In the genomic region with DNA sequence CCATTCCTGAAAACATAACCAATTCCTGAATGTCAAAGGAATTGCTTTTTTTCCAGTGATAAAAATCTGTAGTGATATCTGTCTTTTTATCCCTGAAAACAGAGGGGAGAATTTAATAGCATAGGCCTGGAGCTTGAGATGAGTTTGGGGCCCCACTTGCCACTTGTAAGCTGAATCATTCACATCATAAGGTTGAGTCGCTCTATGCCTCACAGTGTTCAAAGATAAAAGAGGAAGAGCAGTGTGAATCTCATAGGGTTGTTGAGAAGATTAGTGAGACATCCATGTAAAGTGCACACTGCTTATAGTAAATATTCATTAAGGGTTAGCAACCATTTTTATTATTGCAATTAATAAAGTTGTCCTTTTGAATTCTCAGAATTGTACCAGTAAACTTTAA, we compare ENCODE assay signal across 17 cellular contexts.
"Had no signal": no experiment of that assay in that cellular context is flagged by ENCODE, and none has a peak within 500 bp of the region (broad histone marks: within the 10 kb centered on the region; RNA-seq: fewer than 3 reads in every experiment).

No MANE protein-coding gene starts in this region.

- H3K27me3 ChIP-seq: breast epithelium, dorsolateral prefrontal cortex, esophagus squamous epithelium, heart left ventricle, tibial nerve had no signal

- ATAC-seq: heart left ventricle; mucosa of descending colon; naive thymus-derived CD8-positive, alpha-beta T cell had no signal

- H3K4me3 ChIP-seq: breast epithelium, dorsolateral prefrontal cortex, esophagus squamous epithelium, heart left ventricle, mucosa of descending colon, skin epidermis, tibial nerve had no signal

- H3K9me3 ChIP-seq: breast epithelium, esophagus squamous epithelium, heart left ventricle, mucosa of descending colon, tibial nerve had no signal

- H3K27me3 Mint-ChIP-seq: activated CD4-positive, alpha-beta memory T cell treated with anti-CD3 and anti-CD28 coated beads, Interleukin-2, amount 10 ng/mL, durations not matched to agents 7 days and 5 days had no signal

- H3K9me3 Mint-ChIP-seq: activated CD4-positive, alpha-beta memory T cell treated with anti-CD3 and anti-CD28 coated beads, Interleukin-2, amount 10 ng/mL, durations not matched to agents 7 days and 5 days; activated T-cell treated with anti-CD3 and anti-CD28 coated beads, Interleukin-2, amount 50 U/mL, for 72 hours; naive thymus-derived CD8-positive, alpha-beta T cell; T-helper 1 cell treated with Interleukin-12 subunit alpha and Interleukin-12 subunit beta and Interleukin-4 antibody, amounts not matched to agents 30 μg/mL and 1 μg/mL, for 36 hours had no signal

- H3K27ac Mint-ChIP-seq: activated CD4-positive, alpha-beta memory T cell treated with anti-CD3 and anti-CD28 coated beads, Interleukin-2, amount 10 ng/mL, durations not matched to agents 7 days and 5 days; activated T-cell treated with anti-CD3 and anti-CD28 coated beads, Interleukin-2, amount 50 U/mL, for 72 hours; naive thymus-derived CD8-positive, alpha-beta T cell; T-helper 1 cell treated with Interleukin-12 subunit alpha and Interleukin-12 subunit beta and Interleukin-4 antibody, amounts not matched to agents 30 μg/mL and 1 μg/mL, for 36 hours had no signal

- H3K4me1 ChIP-seq: breast epithelium, esophagus squamous epithelium, heart left ventricle, tibial nerve had no signal

- H3K36me3 Mint-ChIP-seq: naive thymus-derived CD8-positive, alpha-beta T cell had no signal

- H3K4me3 Mint-ChIP-seq: activated CD4-positive, alpha-beta memory T cell treated with anti-CD3 and anti-CD28 coated beads, Interleukin-2, amount 10 ng/mL, durations not matched to agents 7 days and 5 days; activated T-cell treated with anti-CD3 and anti-CD28 coated beads, Interleukin-2, amount 50 U/mL, for 72 hours; naive thymus-derived CD8-positive, alpha-beta T cell; T-helper 1 cell treated with Interleukin-12 subunit alpha and Interleukin-12 subunit beta and Interleukin-4 antibody, amounts not matched to agents 30 μg/mL and 1 μg/mL, for 36 hours had no signal

- DNase-seq: activated CD4-positive, alpha-beta memory T cell treated with anti-CD3 and anti-CD28 coated beads, Interleukin-2, amount 10 ng/mL, durations not matched to agents 7 days and 5 days; activated CD4-positive, alpha-beta T cell treated with anti-CD3 and anti-CD28 coated beads for 1 hour; activated naive CD4-positive, alpha-beta T cell; activated T-cell treated with anti-CD3 and anti-CD28 coated beads, Interleukin-2, amount 50 U/mL, for 72 hours; aorta; dorsolateral prefrontal cortex; esophagus squamous epithelium; foreskin melanocyte; heart left ventricle; mucosa of descending colon; naive thymus-derived CD8-positive, alpha-beta T cell; posterior cingulate gyrus had no signal

- FAIRE-seq: endometrium had no signal

- H3K36me3 ChIP-seq: breast epithelium, esophagus squamous epithelium, heart left ventricle, tibial nerve had no signal

- H3K27ac ChIP-seq: breast epithelium, dorsolateral prefrontal cortex, esophagus squamous epithelium, heart left ventricle, skin epidermis, tibial nerve had no signal
